ENCODE assay signal across 25 cellular contexts in genomic region chr10:70344144-70344543, GRCh38.
"Had no signal": no experiment of that assay in that cellular context is flagged by ENCODE, and none has a peak within 500 bp of the region (broad histone marks: within the 10 kb centered on the region; RNA-seq: fewer than 3 reads in every experiment).

No MANE protein-coding gene starts in this region.

- ATAC-seq: left lobe of liver; mucosa of descending colon; naive thymus-derived CD4-positive, alpha-beta T cell; natural killer cell treated with Interleukin-12 subunit alpha and Interleukin-12 subunit beta and Interleukin-15 and Interleukin-18, amount 100 ng/mL, for 72 hours; pancreas; sciatic nerve; stimulated activated memory B cell treated with anti-CD40 and anti-IgM and Interleukin-4, amounts not matched to agents 10 μg/mL and 1 μg/mL and 100 μg/mL, for 72 hours; stimulated activated naive CD8-positive, alpha-beta T cell treated with anti-CD3 and anti-CD28 coated beads, Interleukin-15, amount 100 ng/mL, for 72 hours had no signal

- H2AFZ ChIP-seq: hepatocyte had no signal

- H3K79me2 ChIP-seq: hepatocyte had no signal

- H3K27me3 ChIP-seq: hepatocyte, pancreas, tibial nerve, uterus had no signal

- H3K4me2 ChIP-seq: hepatocyte had no signal

- FAIRE-seq: pancreas, small intestine had no signal

- H3K36me3 ChIP-seq: pancreas, prostate gland, uterus had no signal

- H3K4me3 ChIP-seq: hepatocyte, lung, mucosa of descending colon, pancreas, prostate gland, tibial nerve, uterus had no signal

- H3K9me3 ChIP-seq: mucosa of descending colon, pancreas, prostate gland, tibial nerve, uterus had no signal

- DNase-seq: head of caudate nucleus; islet precursor cell; mesendoderm; midbrain; mucosa of descending colon; naive thymus-derived CD4-positive, alpha-beta T cell; nucleus accumbens; pancreas; small intestine; stimulated activated CD4-positive, alpha-beta T cell treated with anti-CD3 and anti-CD28 coated beads, Interleukin-1b, Interleukin-23, amount 100 ng/mL, for 48 hours; stimulated activated CD4-positive, alpha-beta T cell treated with anti-CD3 and anti-CD28 coated beads, Interleukin-2, amount 100 ng/mL, for 48 hours; stimulated activated CD4-positive, alpha-beta T cell treated with anti-CD3 and anti-CD28 coated beads, Interleukin-4, amount 100 ng/mL, for 4 hours; stimulated activated CD8-positive, alpha-beta memory T cell treated with anti-CD3 and anti-CD28 coated beads, Interleukin-4, amount 100 ng/mL, for 48 hours; stimulated activated naive CD4-positive, alpha-beta T cell treated with Interleukin-2 at 50 U/mL for 16 hours; stimulated activated naive CD8-positive, alpha-beta T cell treated with anti-CD3 and anti-CD28 coated beads, Interleukin-15, amount 100 ng/mL, for 72 hours; substantia nigra; uterus had no signal

- H3K4me1 ChIP-seq: pancreas, prostate gland, uterus had no signal

- H3K27ac ChIP-seq: hepatocyte, pancreas, prostate gland, tibial nerve, uterus had no signal
